1 cellular context compared by ENCODE assay signal in genomic region chr3:48240711-48241491, GRCh38.
TF ChIP-seq lines count a peak whose summit lies in the region.

Gene ZNF589, plus strand, starts transcription at chr3:48241104. Its CDS starts 68 bp downstream, at chr3:48241172.

TF ChIP-seq in K562, 482 proteins besides CTCF, POLR2A, EP300 and RAD21 (continued from another document and continues in another):
- TF ChIP-seq MAFK (IDR thresholded peaks at IDR 0.05; ENCODE audit: low read length) (peak; percentile 31; the same call in 1 of the 2 replicates), TRIM25 (IDR thresholded peaks at IDR 0.05; ENCODE audit: borderline replicate concordance) (no peak), POLR2AphosphoS2 (IDR thresholded peaks at IDR 0.05; ENCODE audit: low read length) (no peak), MTA2 (IDR thresholded peaks at IDR 0.05; ENCODE audit: low read depth) (no peak), RBM22 (IDR thresholded peaks at IDR 0.05; ENCODE audit: low read depth, low read length, poor library complexity, severe bottlenecking) (no peak), HNRNPLL (IDR thresholded peaks at IDR 0.05; ENCODE audit: low read depth, low read length, poor library complexity, severe bottlenecking) (peak; percentile 89), ZBTB1 (CRISPR knock-in tag; IDR thresholded peaks at IDR 0.05; ENCODE audit: borderline replicate concordance, low read depth) (no peak; the same call in 1 of the 2 replicates), CCNT2 (IDR thresholded peaks at IDR 0.05; ENCODE audit: borderline replicate concordance, extremely low read depth, insufficient read length, low read depth, low read length) (peak; percentile 15), MBD2 (IDR thresholded peaks at IDR 0.05; ENCODE audit: borderline replicate concordance, low read depth) (peak; percentile 72), NFXL1 (CRISPR knock-in tag; IDR thresholded peaks at IDR 0.05) (no peak), DLX4 (CRISPR knock-in tag; IDR thresholded peaks at IDR 0.05) (no peak), ELF2 (CRISPR knock-in tag; IDR thresholded peaks at IDR 0.05) (no peak), CREB3 (tag; conservative IDR thresholded peaks at IDR 0.05; ENCODE audit: low read depth) (no peak), CREBBP (IDR thresholded peaks at IDR 0.05; ENCODE audit: low read depth, low read length) (no peak), EHMT2 (IDR thresholded peaks at IDR 0.05) (no peak), SIN3B (IDR thresholded peaks at IDR 0.05; ENCODE audit: low read depth) (no peak), NR2C1 (IDR thresholded peaks at IDR 0.05) (peak; percentile 90), NR2C1 (tag; IDR thresholded peaks at IDR 0.05) (peak; percentile 93), CXXC5 (CRISPR knock-in tag; IDR thresholded peaks at IDR 0.05) (peak; percentile 87), CREM (IDR thresholded peaks at IDR 0.05; ENCODE audit: low read depth) (peak; percentile 98), HMBOX1 (IDR thresholded peaks at IDR 0.05) (no peak), SNRNP70 (optimal IDR thresholded peaks at IDR 0.05; ENCODE audit: low read depth, low read length) (no peak), FOXO4 (CRISPR knock-in tag; IDR thresholded peaks at IDR 0.05) (no peak), SFPQ (IDR thresholded peaks at IDR 0.05; ENCODE audit: low read depth, low read length) (no peak), ZBED1 (IDR thresholded peaks at IDR 0.05) (no peak), SMARCE1 (IDR thresholded peaks at IDR 0.05) (no peak), CBFB (CRISPR knock-in tag; IDR thresholded peaks at IDR 0.05) (no peak; the same call in 1 of the 2 replicates), E2F5 (CRISPR knock-in tag; IDR thresholded peaks at IDR 0.05) (no peak), HMGXB4 (CRISPR knock-in tag; IDR thresholded peaks at IDR 0.05) (no peak), ETV5 (CRISPR knock-in tag; IDR thresholded peaks at IDR 0.05; ENCODE audit: low read depth) (no peak; the same call in 1 of the 2 replicates), ZNF408 (CRISPR knock-in tag; IDR thresholded peaks at IDR 0.05; ENCODE audit: low read depth) (no peak), TBP (optimal IDR thresholded peaks at IDR 0.05; ENCODE audit: low read depth, low read length) (peak; percentile 92), SAFB (IDR thresholded peaks at IDR 0.05; ENCODE audit: borderline replicate concordance, low read depth, low read length) (peak; percentile 61; the same call in 1 of the 2 replicates), ZHX1 (conservative IDR thresholded peaks at IDR 0.05; ENCODE audit: low read length) (no peak), ZNF324 (CRISPR knock-in tag; IDR thresholded peaks at IDR 0.05) (no peak), FOSL1 (tag; conservative IDR thresholded peaks at IDR 0.05) (peak; percentile 78), ZNF384 (IDR thresholded peaks at IDR 0.05; ENCODE audit: low read depth, low read length) (no peak), KDM4B (IDR thresholded peaks at IDR 0.05; ENCODE audit: borderline replicate concordance in 2 of 2, low read depth in 1 of 2) (no peak), RAD51 (IDR thresholded peaks at IDR 0.05; ENCODE audit: borderline replicate concordance, low read depth) (no peak), TBL1XR1 (IDR thresholded peaks at IDR 0.05; ENCODE audit: low read length in 2 of 2) (no peak; a peak in 1 of 4 replicates), RBBP5 (IDR thresholded peaks at IDR 0.05; ENCODE audit: borderline replicate concordance, insufficient read depth, low read length, poor library complexity, severe bottlenecking) (peak; percentile 57), HLTF (IDR thresholded peaks at IDR 0.05) (no peak; the same call in 1 of the 2 replicates), ZNF277 (CRISPR knock-in tag; IDR thresholded peaks at IDR 0.05; ENCODE audit: borderline replicate concordance) (no peak), ELF1 (tag; IDR thresholded peaks at IDR 0.05) (peak; percentile 56; the same call in 1 of the 2 replicates), ZNF282 (CRISPR knock-in tag; IDR thresholded peaks at IDR 0.05) (no peak), IRF1 (CRISPR knock-in tag; IDR thresholded peaks at IDR 0.05; ENCODE audit: borderline replicate concordance) (no peak), CBX5 (IDR thresholded peaks at IDR 0.05; ENCODE audit: borderline replicate concordance, low read depth) (no peak), TCF7L2 (IDR thresholded peaks at IDR 0.05; ENCODE audit: low read depth, low read length) (no peak), ZNF707 (CRISPR knock-in tag; conservative IDR thresholded peaks at IDR 0.05) (no peak), ZNF79 (CRISPR knock-in tag; IDR thresholded peaks at IDR 0.05; ENCODE audit: low read depth) (no peak), CSDE1 (IDR thresholded peaks at IDR 0.05) (no peak), NR3C1 (CRISPR knock-in tag; IDR thresholded peaks at IDR 0.05) (no peak), STAG1 (CRISPR knock-in tag; IDR thresholded peaks at IDR 0.05; ENCODE audit: borderline replicate concordance) (no peak)
